In genomic region chr12:128387811-128388422, GRCh38 we compare ENCODE assay signal across 1 cellular context.
TF ChIP-seq lines count a peak whose summit lies in the region.

No MANE protein-coding gene starts in this region.

TF ChIP-seq in HepG2, 621 proteins besides CTCF, POLR2A, EP300 and RAD21 (continued from another document):
- TF ChIP-seq, protein P1, sequence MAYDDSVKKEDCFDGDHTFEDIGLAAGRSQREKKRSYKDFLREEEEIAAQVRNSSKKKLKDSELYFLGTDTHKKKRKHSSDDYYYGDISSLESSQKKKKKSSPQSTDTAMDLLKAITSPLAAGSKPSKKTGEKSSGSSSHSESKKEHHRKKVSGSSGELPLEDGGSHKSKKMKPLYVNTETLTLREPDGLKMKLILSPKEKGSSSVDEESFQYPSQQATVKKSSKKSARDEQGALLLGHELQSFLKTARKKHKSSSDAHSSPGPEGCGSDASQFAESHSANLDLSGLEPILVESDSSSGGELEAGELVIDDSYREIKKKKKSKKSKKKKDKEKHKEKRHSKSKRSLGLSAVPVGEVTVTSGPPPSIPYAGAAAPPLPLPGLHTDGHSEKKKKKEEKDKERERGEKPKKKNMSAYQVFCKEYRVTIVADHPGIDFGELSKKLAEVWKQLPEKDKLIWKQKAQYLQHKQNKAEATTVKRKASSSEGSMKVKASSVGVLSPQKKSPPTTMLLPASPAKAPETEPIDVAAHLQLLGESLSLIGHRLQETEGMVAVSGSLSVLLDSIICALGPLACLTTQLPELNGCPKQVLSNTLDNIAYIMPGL (CRISPR knock-in tag; IDR thresholded peaks at IDR 0.05; ENCODE audit: borderline replicate concordance in 1 of 2, low read depth in 1 of 2): 0 out of 4 replicates have a peak, but pooled peaks of 1 of the 2 experiments have one; percentile 23
- TF ChIP-seq ZFP62 (CRISPR knock-in tag; IDR thresholded peaks at IDR 0.05) (no peak), HNRNPL (IDR thresholded peaks at IDR 0.05; ENCODE audit: low read depth, low read length) (0 out of 2 replicates have a peak, but pooled peaks have one; percentile 63), TFDP2 (CRISPR knock-in tag; IDR thresholded peaks at IDR 0.05) (no peak), NR2F6 (IDR thresholded peaks at IDR 0.05) (no peak), NR2F6 (CRISPR knock-in tag; IDR thresholded peaks at IDR 0.05) (no peak), XRCC5 (optimal IDR thresholded peaks at IDR 0.05; ENCODE audit: low read length) (peak; percentile 43), ZNF577 (CRISPR knock-in tag; IDR thresholded peaks at IDR 0.05; ENCODE audit: borderline replicate concordance, low read depth) (no peak), SMC3 (IDR thresholded peaks at IDR 0.05; ENCODE audit: low read length) (peak; percentile 41; the same call in 1 of the 2 replicates), ZNF703 (CRISPR knock-in tag; IDR thresholded peaks at IDR 0.05; ENCODE audit: borderline replicate concordance) (no peak), ZSCAN31 (CRISPR knock-in tag; IDR thresholded peaks at IDR 0.05; ENCODE audit: low read depth) (no peak), FOXA3 (CRISPR knock-in tag; IDR thresholded peaks at IDR 0.05) (no peak), CENPX (CRISPR knock-in tag; IDR thresholded peaks at IDR 0.05) (no peak), MBD4 (IDR thresholded peaks at IDR 0.05; ENCODE audit: borderline replicate concordance, low read length) (no peak), STAG1 (CRISPR knock-in tag; IDR thresholded peaks at IDR 0.05) (peak; percentile 55), RBM39 (IDR thresholded peaks at IDR 0.05; ENCODE audit: low read depth, low read length, poor library complexity, severe bottlenecking) (no peak)
- TF ChIP-seq, protein P2, sequence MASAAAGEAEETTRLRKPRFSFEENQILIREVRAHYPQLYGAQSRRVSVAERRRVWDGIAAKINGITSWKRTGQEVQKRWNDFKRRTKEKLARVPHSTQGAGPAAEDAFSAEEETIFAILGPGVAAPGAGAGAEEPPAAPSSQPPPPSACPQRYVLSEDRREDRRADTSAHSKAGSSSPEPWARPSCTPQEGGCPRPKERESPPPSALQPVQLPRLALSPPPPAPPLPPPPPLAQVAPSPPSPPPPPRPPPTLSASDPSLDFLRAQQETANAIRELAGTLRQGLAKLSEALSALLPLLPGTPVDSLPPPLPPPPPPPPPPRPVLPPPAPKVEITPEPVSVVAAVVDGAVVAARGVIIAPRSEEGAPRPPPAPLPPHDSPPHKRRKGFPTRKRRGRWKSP (CRISPR knock-in tag; IDR thresholded peaks at IDR 0.05): no peak
